ENCODE assay signal across 9 cellular contexts in the genomic region with DNA sequence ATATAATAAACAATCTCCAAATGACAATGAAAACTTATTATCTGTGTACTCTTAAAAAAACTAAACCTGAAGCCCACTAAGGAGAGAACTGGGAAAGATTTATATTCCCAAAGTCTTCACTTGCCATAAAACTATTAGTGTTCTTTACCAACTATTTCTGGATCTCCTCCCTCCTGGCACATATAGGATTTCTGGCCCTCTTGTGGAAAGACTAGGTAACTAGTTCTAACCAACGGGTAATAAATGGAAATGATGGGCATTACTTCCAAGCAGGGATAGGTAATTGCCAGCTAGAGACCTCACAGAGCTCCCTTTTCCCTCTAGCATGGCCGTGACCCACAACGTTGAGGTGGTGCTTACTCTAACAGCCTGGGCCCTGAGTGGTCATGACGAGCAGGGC.
A peak's percentile ranks its signal among the peaks of the same experiment; 100 is the strongest.
DNase-seq lines count a peak whose midpoint lies in the region; ATAC-seq and TF ChIP-seq lines count a peak whose summit lies in the region.
"Had no signal": no experiment of that assay in that cellular context is flagged by ENCODE, and none has a peak within 500 bp of the region (broad histone marks: within the 10 kb centered on the region; RNA-seq: fewer than 3 reads in every experiment).

No MANE protein-coding gene starts in this region.

- 8 to 49% methylated on average over 4 of the region's 4 CpGs for WGBS in sigmoid colon, 2 donors

- no peak overlapping the region for H3K4me3 ChIP-seq in HL-60 (replicated peaks; ENCODE audit: insufficient read depth, low read length)
- H3K4me3 ChIP-seq in sigmoid colon, result no peak overlapping the region
- H3K4me3 ChIP-seq: skin epidermis had no signal

- DNase-seq in AML-193 (lab: John Stamatoyannopoulos, UW) (peak; percentile 45 to 72), HL-60 (ENCODE audit: low read depth in 1 of 2, low spot score in 1 of 2) (no peak), iPS-NIHi11 (ENCODE audit: low spot score) (peak; percentile 42), T-helper 1 cell (no peak), sigmoid colon (no peak)
- DNase-seq in activated naive CD4-positive, alpha-beta T cell treated with Interleukin-2 at 50 U/mL for 16 hours, result no peak

- TF ChIP-seq CTCF in HL-60 (IDR thresholded peaks at IDR 0.05; ENCODE audit: insufficient read depth, low read length) (peak; percentile 3), sigmoid colon (IDR thresholded peaks at IDR 0.05) (no peak)

- ATAC-seq in SK-N-SH treated with all-trans-retinoic acid at 6 μM for 48 hours (peak; percentile 77), HG03280 (IDR thresholded peaks at IDR 0.05; ENCODE audit: unreplicated experiment) (no peak)

- no peak for TF ChIP-seq EP300 in sigmoid colon (IDR thresholded peaks at IDR 0.05)

- no peaks in the 10 kb centered on the region for H3K4me1 ChIP-seq in sigmoid colon

- H3K27ac ChIP-seq in HL-60 (replicated peaks) (no peak overlapping the region), sigmoid colon (no peak overlapping the region)
- H3K27ac ChIP-seq: skin epidermis had no signal

- no peaks in the 10 kb centered on the region for H3K36me3 ChIP-seq in sigmoid colon

- H3K27me3 ChIP-seq in HL-60 (ENCODE audit: insufficient read depth, poor library complexity, severe bottlenecking) (no peaks in the 10 kb centered on the region), sigmoid colon (no peaks in the 10 kb centered on the region)

- H3K9me3 ChIP-seq in sigmoid colon, result no peaks in the 10 kb centered on the region

- no peak for TF ChIP-seq POLR2A in sigmoid colon (IDR thresholded peaks at IDR 0.05)

- intact Hi-C loops in sigmoid colon (cut with DNase I), result no loop called here

TF ChIP-seq in SK-N-SH treated with all-trans-retinoic acid at 6 μM for 48 hours, 23 proteins besides CTCF, POLR2A, EP300 and RAD21:
- TF ChIP-seq BACH2 (CRISPR knock-in tag; IDR thresholded peaks at IDR 0.05; ENCODE audit: borderline replicate concordance) (no peak), TOX (CRISPR knock-in tag; IDR thresholded peaks at IDR 0.05; ENCODE audit: borderline replicate concordance) (no peak), CREB5 (CRISPR knock-in tag; IDR thresholded peaks at IDR 0.05; ENCODE audit: low read depth) (no peak), GLIS3 (CRISPR knock-in tag; IDR thresholded peaks at IDR 0.05) (no peak), CSDC2 (CRISPR knock-in tag; IDR thresholded peaks at IDR 0.05) (no peak), ZNF8 (CRISPR knock-in tag; IDR thresholded peaks at IDR 0.05) (no peak), CSRNP3 (CRISPR knock-in tag; IDR thresholded peaks at IDR 0.05) (no peak), POU6F1 (CRISPR knock-in tag; IDR thresholded peaks at IDR 0.05; ENCODE audit: borderline replicate concordance, low read depth) (no peak), ZFP3 (CRISPR knock-in tag; IDR thresholded peaks at IDR 0.05) (no peak), ZNF70 (CRISPR knock-in tag; IDR thresholded peaks at IDR 0.05) (no peak), ZNF565 (CRISPR knock-in tag; conservative IDR thresholded peaks at IDR 0.05; ENCODE audit: low read depth) (no peak), ARNTL (CRISPR knock-in tag; IDR thresholded peaks at IDR 0.05; ENCODE audit: borderline replicate concordance, low read depth) (no peak), ESRRG (CRISPR knock-in tag; IDR thresholded peaks at IDR 0.05) (no peak), ISL1 (CRISPR knock-in tag; IDR thresholded peaks at IDR 0.05) (no peak), RARB (CRISPR knock-in tag; IDR thresholded peaks at IDR 0.05) (no peak), TCF4 (CRISPR knock-in tag; IDR thresholded peaks at IDR 0.05; ENCODE audit: borderline replicate concordance) (no peak)
- TF ChIP-seq, protein P1, sequence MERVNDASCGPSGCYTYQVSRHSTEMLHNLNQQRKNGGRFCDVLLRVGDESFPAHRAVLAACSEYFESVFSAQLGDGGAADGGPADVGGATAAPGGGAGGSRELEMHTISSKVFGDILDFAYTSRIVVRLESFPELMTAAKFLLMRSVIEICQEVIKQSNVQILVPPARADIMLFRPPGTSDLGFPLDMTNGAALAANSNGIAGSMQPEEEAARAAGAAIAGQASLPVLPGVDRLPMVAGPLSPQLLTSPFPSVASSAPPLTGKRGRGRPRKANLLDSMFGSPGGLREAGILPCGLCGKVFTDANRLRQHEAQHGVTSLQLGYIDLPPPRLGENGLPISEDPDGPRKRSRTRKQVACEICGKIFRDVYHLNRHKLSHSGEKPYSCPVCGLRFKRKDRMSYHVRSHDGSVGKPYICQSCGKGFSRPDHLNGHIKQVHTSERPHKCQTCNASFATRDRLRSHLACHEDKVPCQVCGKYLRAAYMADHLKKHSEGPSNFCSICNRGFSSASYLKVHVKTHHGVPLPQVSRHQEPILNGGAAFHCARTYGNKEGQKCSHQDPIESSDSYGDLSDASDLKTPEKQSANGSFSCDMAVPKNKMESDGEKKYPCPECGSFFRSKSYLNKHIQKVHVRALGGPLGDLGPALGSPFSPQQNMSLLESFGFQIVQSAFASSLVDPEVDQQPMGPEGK (CRISPR knock-in tag; IDR thresholded peaks at IDR 0.05; ENCODE audit: borderline replicate concordance), result no peak

Comparison
In these comparisons a context has a peak if more than half of its experiments do, and no peak if none do; other contexts are left out.
1. DNase-seq: peak in AML-193 (2 of 2) and iPS-NIHi11 (single experiment); none in HL-60 (0 of 2), T-helper 1 cell (0 of 5), sigmoid colon (single experiment) and activated naive CD4-positive, alpha-beta T cell treated with Interleukin-2 at 50 U/mL for 16 hours (single experiment).